In the genomic region with DNA sequence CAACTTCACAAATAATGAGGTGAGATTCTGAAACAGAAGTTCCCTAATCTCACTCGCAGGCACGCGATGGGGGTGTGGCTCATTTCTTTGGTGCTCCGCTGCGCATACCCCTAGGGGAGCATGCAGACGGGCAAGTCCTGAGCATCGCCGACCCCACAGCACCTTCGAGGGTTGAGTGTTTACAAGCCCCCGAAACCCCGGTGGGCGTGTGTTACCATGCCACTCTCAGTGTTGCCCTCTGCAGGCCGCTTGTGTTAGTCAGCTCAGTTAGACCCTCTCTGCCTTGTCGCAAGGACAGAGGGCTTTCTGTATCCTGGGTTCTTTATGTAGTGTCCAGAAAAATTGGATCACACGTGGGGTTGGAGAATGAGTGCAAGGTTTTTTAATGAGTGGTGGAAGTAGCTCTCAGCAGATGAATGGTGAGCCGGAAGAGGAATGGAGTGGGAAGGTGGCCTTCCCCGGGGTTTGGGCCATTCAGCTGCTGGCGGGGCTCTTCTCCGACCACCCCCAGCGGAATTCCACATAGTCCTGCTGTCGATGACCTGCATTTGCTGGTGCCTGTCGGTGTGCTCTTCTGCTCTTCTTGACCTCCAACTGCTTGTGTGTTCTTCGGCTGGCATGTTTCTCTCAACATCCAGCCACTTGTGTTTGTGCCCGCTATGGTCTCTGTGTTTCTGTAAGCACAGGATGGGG, we compare ENCODE assay signal across 9 cellular contexts.
DNase-seq lines count a peak whose midpoint lies in the region; ATAC-seq and TF ChIP-seq lines count a peak whose summit lies in the region.
"Had no signal": no experiment of that assay in that cellular context is flagged by ENCODE, and none has a peak within 500 bp of the region (broad histone marks: within the 10 kb centered on the region; RNA-seq: fewer than 3 reads in every experiment).

No MANE protein-coding gene starts in this region.

- no peak for TF ChIP-seq POLR2A in HCT116 (IDR thresholded peaks at IDR 0.05; ENCODE audit: borderline replicate concordance, extremely low read depth, insufficient read depth, insufficient read length)

- H2AFZ ChIP-seq in HCT116 (ENCODE audit: low read depth, low read length, poor library complexity, severe bottlenecking) = peak overlapping the region; percentile 72

- H3K36me3 ChIP-seq in HCT116 (ENCODE audit: control insufficient read depth in 1 of 2, insufficient read depth in 2 of 2, low read length in 2 of 2) = no peaks in the 10 kb centered on the region
- H3K36me3 ChIP-seq in iPS-18a (ENCODE audit: control insufficient read depth, low read depth, low read length) = no peaks in the 10 kb centered on the region

- TF ChIP-seq RAD21 in HCT116 (IDR thresholded peaks at IDR 0.05; ENCODE audit: low read depth) = peak; percentile 31

- H3K79me2 ChIP-seq in HCT116 (ENCODE audit: insufficient read depth, low read length) = no peaks in the 10 kb centered on the region

- H3K27me3 ChIP-seq in HCT116 (ENCODE audit: insufficient read depth, low read length) (no peaks in the 10 kb centered on the region), iPS-18a (ENCODE audit: control insufficient read depth, insufficient read depth, low read length) (no peaks in the 10 kb centered on the region)

- H3K9me2 ChIP-seq in HCT116 (ENCODE audit: insufficient read depth) = no peaks in the 10 kb centered on the region

- ATAC-seq in HCT116 = peak; percentile 97
- ATAC-seq in HG03039 (IDR thresholded peaks at IDR 0.05; ENCODE audit: unreplicated experiment) = no peak

- POLR2A ChIA-PET in HCT116 (lab: Charles Lee) = no interaction called here

- no peak for DNase-seq in GM10266 (ENCODE audit: extremely low spot score)
- DNase-seq in HCT116 (ENCODE audit: low read depth, low spot score) = peak; percentile 47
- DNase-seq in SK-N-DZ (ENCODE audit: low spot score) = peak; percentile 10
- DNase-seq in stimulated activated naive CD4-positive, alpha-beta T cell treated with Interleukin-2 at 50 U/mL for 16 hours (lab: John Stamatoyannopoulos, UW) = no peak
- DNase-seq in DMS153 (lab: John Stamatoyannopoulos, UW) = no peak
- DNase-seq in CD1c-positive myeloid dendritic cell (ENCODE audit: extremely low spot score) = no peak
- DNase-seq: cortex of kidney had no signal

- H3K4me1 ChIP-seq in HCT116 (ENCODE audit: control insufficient read depth in 1 of 2, insufficient read depth in 2 of 2, low read length in 2 of 2) (0 out of 4 replicates have a peak, but pooled peaks cover 0 to 3% of the 10 kb centered on the region in 2 experiments), iPS-18a (ENCODE audit: control insufficient read depth, low read depth, low read length) (no peaks in the 10 kb centered on the region)

- peak; percentile 36 for TF ChIP-seq CTCF in GM10266 (IDR thresholded peaks at IDR 0.05; ENCODE audit: control insufficient read depth, insufficient read depth, low read depth, missing control alignments)
- peak; percentile 31 to 81 (median 80); a peak in 4 of 6 replicates for TF ChIP-seq CTCF in HCT116 (IDR thresholded peaks at IDR 0.05 in 2 of 3, conservative IDR thresholded peaks at IDR 0.05 in 1 of 3; ENCODE audit: borderline replicate concordance in 1 of 3, insufficient read depth in 1 of 3, low read depth in 2 of 3, low read length in 2 of 3)

- H3K9ac ChIP-seq in HCT116 (ENCODE audit: low read length) (no peak overlapping the region), iPS-18a (ENCODE audit: low read length) (no peak overlapping the region)

- RAD21 ChIA-PET in HCT116 (lab: Charles Lee; ENCODE audit: low non-redundant PET in 1 of 2, low total read pairs in 2 of 2, uncharacterized antibody in 2 of 2, unreplicated experiment in 2 of 2) = no interaction called here

- peak overlapping the region in 1 of 2 experiments; percentile 38; a peak in 3 of 4 replicates for H3K4me3 ChIP-seq in HCT116 (replicated peaks in 1 of 2; ENCODE audit: low read depth in 1 of 2, low read length in 2 of 2)
- peak overlapping the region; percentile 55 for H3K4me3 ChIP-seq in iPS-18a (ENCODE audit: low read length)

- no peak overlapping the region for H3K27ac ChIP-seq in HCT116 (ENCODE audit: low read depth, low read length)
- H3K27ac ChIP-seq in iPS-18a (ENCODE audit: low read length) = no peak overlapping the region

- H3K9me3 ChIP-seq in HCT116 (ENCODE audit: control insufficient read depth in 1 of 2, insufficient read depth in 1 of 2, low read depth in 1 of 2, low read length in 2 of 2) (no peaks in the 10 kb centered on the region), iPS-18a (ENCODE audit: control insufficient read depth, low read depth, low read length) (no peaks in the 10 kb centered on the region)

- intact Hi-C loops in HCT116 (cut with micrococcal nuclease) = no loop called here

- H4K20me1 ChIP-seq in HCT116 (ENCODE audit: insufficient read depth) = no peaks in the 10 kb centered on the region

- peak overlapping the region; percentile 71 for H3K4me2 ChIP-seq in HCT116 (ENCODE audit: low read length)

- no TSS peak for BruUV-seq in HCT116 (replicated peaks; lab: Mats Ljungman, UMichigan)

- CTCF ChIA-PET in HCT116 (lab: Charles Lee) = interaction anchor here (1.0 to 2.2 kb wide), 6 partner anchors 9 to 361 kb away, joined by 3 to 8 read pairs (median 3); no protein-coding TSS in a partner anchor

TF ChIP-seq in HCT116, 20 proteins besides CTCF, POLR2A, EP300 and RAD21:
- TF ChIP-seq ZFX (IDR thresholded peaks at IDR 0.05) (no peak), FOSL1 (IDR thresholded peaks at IDR 0.05; ENCODE audit: low read depth) (no peak), ELF1 (IDR thresholded peaks at IDR 0.05; ENCODE audit: borderline replicate concordance, low read depth) (no peak), POLR2AphosphoS5 (IDR thresholded peaks at IDR 0.05; ENCODE audit: low read depth, low read length) (no peak), ZNF274 (IDR thresholded peaks at IDR 0.05; ENCODE audit: low read depth, low read length) (no peak), EGR1 (IDR thresholded peaks at IDR 0.05; ENCODE audit: low read depth) (no peak), CEBPB (IDR thresholded peaks at IDR 0.05; ENCODE audit: low read depth) (no peak), SIN3A (IDR thresholded peaks at IDR 0.05; ENCODE audit: low read depth) (no peak), SP1 (IDR thresholded peaks at IDR 0.05; ENCODE audit: low read depth) (no peak)
- TF ChIP-seq, protein P1, sequence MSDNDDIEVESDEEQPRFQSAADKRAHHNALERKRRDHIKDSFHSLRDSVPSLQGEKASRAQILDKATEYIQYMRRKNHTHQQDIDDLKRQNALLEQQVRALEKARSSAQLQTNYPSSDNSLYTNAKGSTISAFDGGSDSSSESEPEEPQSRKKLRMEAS (IDR thresholded peaks at IDR 0.05) = no peak
- TF ChIP-seq, protein P2, sequence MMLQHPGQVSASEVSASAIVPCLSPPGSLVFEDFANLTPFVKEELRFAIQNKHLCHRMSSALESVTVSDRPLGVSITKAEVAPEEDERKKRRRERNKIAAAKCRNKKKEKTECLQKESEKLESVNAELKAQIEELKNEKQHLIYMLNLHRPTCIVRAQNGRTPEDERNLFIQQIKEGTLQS (IDR thresholded peaks at IDR 0.05) = no peak

Comparison
In these comparisons a context has a peak if more than half of its experiments do, and no peak if none do; other contexts are left out.
1. DNase-seq: peak in HCT116 (single experiment) and SK-N-DZ (single experiment); none in GM10266 (single experiment), stimulated activated naive CD4-positive, alpha-beta T cell treated with Interleukin-2 at 50 U/mL for 16 hours (single experiment), DMS153 (single experiment) and CD1c-positive myeloid dendritic cell (single experiment).